Comparison of ENCODE assay signal across 25 cellular contexts in genomic region chr12:107360033-107360432, GRCh38.
"Had no signal": no experiment of that assay in that cellular context is flagged by ENCODE, and none has a peak within 500 bp of the region (broad histone marks: within the 10 kb centered on the region; RNA-seq: fewer than 3 reads in every experiment).

No MANE protein-coding gene starts in this region.

- H3K9me3 ChIP-seq: esophagus squamous epithelium, mucosa of descending colon, ovary, psoas muscle, sigmoid colon, suprapubic skin, transverse colon, upper lobe of right lung, uterus had no signal

- H3K36me3 ChIP-seq: esophagus squamous epithelium, ovary, sigmoid colon, suprapubic skin, transverse colon, upper lobe of right lung, uterus had no signal

- H3K4me1 ChIP-seq: psoas muscle, suprapubic skin, transverse colon, upper lobe of right lung, uterus had no signal

- ATAC-seq: mucosa of descending colon; psoas muscle; right cardiac atrium; stimulated activated naive CD8-positive, alpha-beta T cell treated with anti-CD3 and anti-CD28 coated beads, Interleukin-15, amount 100 ng/mL, for 72 hours; upper lobe of right lung had no signal

- H3K4me3 ChIP-seq: coronary artery, esophagus squamous epithelium, lung, mucosa of descending colon, ovary, psoas muscle, sigmoid colon, suprapubic skin, transverse colon, upper lobe of right lung, uterus had no signal

- DNase-seq: dermis blood vessel endothelial cell; effector memory CD4-positive, alpha-beta T cell; erythroblast; esophagus squamous epithelium; hypothalamus; immature natural killer cell; mucosa of descending colon; naive B cell; nephron progenitor cell; occipital lobe; ovary; posterior cingulate gyrus; psoas muscle; right cardiac atrium; sigmoid colon; stimulated activated CD4-positive, alpha-beta T cell treated with anti-CD3 and anti-CD28 coated beads, Interleukin-15, amount 100 ng/mL, for 24 hours; stimulated activated CD4-positive, alpha-beta T cell treated with anti-CD3 and anti-CD28 coated beads, Interleukin-2, amount 100 ng/mL, for 48 hours; stimulated activated naive CD4-positive, alpha-beta T cell; stimulated activated naive CD8-positive, alpha-beta T cell treated with anti-CD3 and anti-CD28 coated beads, Interleukin-15, amount 100 ng/mL, for 72 hours; transverse colon; upper lobe of right lung; uterus had no signal

- H3K27ac ChIP-seq: coronary artery, esophagus squamous epithelium, ovary, psoas muscle, sigmoid colon, suprapubic skin, transverse colon, upper lobe of right lung, uterus had no signal

- H3K27me3 ChIP-seq: esophagus squamous epithelium, ovary, sigmoid colon, suprapubic skin, transverse colon, uterus had no signal
